In genomic region chr21:10120536-10120934, GRCh38 we compare ENCODE assay signal across 6 cellular contexts.
DNase-seq lines count a peak whose midpoint lies in the region; ATAC-seq and TF ChIP-seq lines count a peak whose summit lies in the region.
"Not testable (repeated sequence)": the region's sequence is repeated elsewhere in the genome, so short reads cannot be mapped to it uniquely, and the experiment has no call there.

No MANE protein-coding gene starts in this region.

- not testable (repeated sequence) for H3K4me3 ChIP-seq in SK-N-SH (ENCODE audit: low read depth in 2 of 2, low read length in 1 of 2)

- DNase-seq in SK-N-SH: not testable (repeated sequence)
- peak; percentile 8 for DNase-seq in Right ventricle myocardium superior
- DNase-seq in left lobe of liver (ENCODE audit: low spot score): peak; percentile 33
- DNase-seq in mesenteric fat pad (ENCODE audit: low spot score): peak; percentile 81
- DNase-seq in posterior vena cava (ENCODE audit: low spot score): peak; percentile 66
- DNase-seq in ureter (ENCODE audit: low spot score): peak; percentile 38

- 0 out of 2 replicates have a peak overlapping the region, but pooled peaks have one; percentile 28 for H3K4me2 ChIP-seq in SK-N-SH

- not testable (repeated sequence) for TF ChIP-seq RAD21 in SK-N-SH (IDR thresholded peaks at IDR 0.05; ENCODE audit: low read length)

- POLR2A ChIA-PET in SK-N-SH (lab: Yijun Ruan, JAX): not testable (repeated sequence)

- TF ChIP-seq EP300 in SK-N-SH (IDR thresholded peaks at IDR 0.05; ENCODE audit: borderline replicate concordance in 1 of 2, low read depth in 1 of 2, low read length in 1 of 2): not testable (repeated sequence)

- H3K9ac ChIP-seq in SK-N-SH: not testable (repeated sequence)

- intact Hi-C loops in Right ventricle myocardium superior (cut with DNase I); posterior vena cava (cut with DNase I): not testable (repeated sequence)

- ATAC-seq in Right ventricle myocardium superior (ENCODE audit: poor library complexity); left lobe of liver: not testable (repeated sequence)

- not testable (repeated sequence) for H3F3A ChIP-seq in SK-N-SH (replicated peaks; ENCODE audit: insufficient read depth)

- not testable (repeated sequence) for H4K20me1 ChIP-seq in SK-N-SH (ENCODE audit: insufficient read depth)

- not testable (repeated sequence) for H3K9me2 ChIP-seq in SK-N-SH

- not testable (repeated sequence) for H3K4me1 ChIP-seq in SK-N-SH (ENCODE audit: control insufficient read depth in 1 of 2, insufficient read depth in 2 of 2, low read depth in 1 of 2, low read length in 1 of 2)

- H3K9me3 ChIP-seq in SK-N-SH: not testable (repeated sequence)

- WGBS in SK-N-SH (ENCODE audit: low lambda C conversion rate): 56% methylated on average over 13 of the region's 22 CpGs

- H2AFZ ChIP-seq in SK-N-SH (ENCODE audit: low read depth): not testable (repeated sequence)

- not testable (repeated sequence) for H3K27ac ChIP-seq in SK-N-SH (ENCODE audit: low read depth in 2 of 2, low read length in 1 of 2)

- not testable (repeated sequence) for TF ChIP-seq CTCF in SK-N-SH (IDR thresholded peaks at IDR 0.05)

- H3K79me2 ChIP-seq in SK-N-SH (ENCODE audit: insufficient read depth): not testable (repeated sequence)

- not testable (repeated sequence) for H3K36me3 ChIP-seq in SK-N-SH (replicated peaks in 1 of 2; ENCODE audit: control insufficient read depth in 1 of 2, insufficient read depth in 2 of 2, low read length in 1 of 2)

- H3K27me3 ChIP-seq in SK-N-SH (ENCODE audit: insufficient read depth): not testable (repeated sequence)

- CTCF ChIA-PET in SK-N-SH (lab: Yijun Ruan, JAX): not testable (repeated sequence)
